ENCODE assay signal across 1 cellular context in the genomic region with DNA sequence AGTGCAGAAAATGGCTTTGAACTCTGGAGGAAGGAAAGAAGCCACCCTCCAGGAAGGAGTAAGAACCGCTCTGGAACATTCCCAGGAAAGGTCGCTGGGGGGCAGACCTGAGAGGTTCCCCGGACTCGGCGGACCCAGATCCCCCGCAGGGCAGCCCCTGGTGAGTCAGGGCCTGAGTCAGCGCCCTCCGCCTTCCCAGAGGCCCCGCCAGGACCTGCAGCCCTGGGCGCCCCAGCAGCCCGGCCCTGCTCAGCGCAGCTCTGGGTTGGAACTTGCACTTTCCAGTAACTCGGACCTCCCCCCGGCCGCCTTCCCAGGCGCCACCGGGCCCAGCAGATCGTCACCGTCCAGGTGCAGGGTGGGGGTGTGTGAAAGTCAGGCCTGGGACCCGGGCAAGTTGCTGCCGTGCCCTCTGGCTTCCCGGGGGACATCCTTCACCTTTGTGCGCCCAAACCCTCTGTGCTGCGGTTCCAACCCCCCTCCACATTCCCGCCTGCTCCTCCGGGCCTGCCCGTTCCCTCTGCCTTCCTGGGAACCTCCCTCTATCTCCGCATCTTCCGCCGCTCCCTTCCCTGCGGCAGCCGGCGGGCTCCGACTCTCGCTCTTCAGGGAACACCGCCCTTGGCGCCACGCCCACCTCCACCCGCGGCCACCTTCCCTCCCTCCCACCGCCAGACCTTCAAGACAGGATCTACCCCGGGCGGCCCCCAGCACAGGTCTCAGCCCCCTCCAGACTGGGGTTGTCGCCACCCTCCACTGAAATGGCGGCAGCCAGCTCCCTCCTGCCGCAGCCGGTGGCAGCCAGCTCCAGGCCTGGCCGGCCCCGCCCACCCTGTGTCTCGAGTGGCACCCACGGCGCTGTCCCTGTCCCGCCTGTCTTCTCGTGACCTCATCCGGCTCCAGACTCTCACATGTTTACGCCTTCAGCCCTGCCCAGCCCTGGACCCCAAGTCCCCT.
A peak's percentile ranks its signal among the peaks of the same experiment; 100 is the strongest.
TF ChIP-seq lines count a peak whose summit lies in the region.

No MANE protein-coding gene starts in this region.

TF ChIP-seq in HepG2, 621 proteins besides CTCF, POLR2A, EP300 and RAD21 (continued from another document and continues in another):
- TF ChIP-seq, protein P1, sequence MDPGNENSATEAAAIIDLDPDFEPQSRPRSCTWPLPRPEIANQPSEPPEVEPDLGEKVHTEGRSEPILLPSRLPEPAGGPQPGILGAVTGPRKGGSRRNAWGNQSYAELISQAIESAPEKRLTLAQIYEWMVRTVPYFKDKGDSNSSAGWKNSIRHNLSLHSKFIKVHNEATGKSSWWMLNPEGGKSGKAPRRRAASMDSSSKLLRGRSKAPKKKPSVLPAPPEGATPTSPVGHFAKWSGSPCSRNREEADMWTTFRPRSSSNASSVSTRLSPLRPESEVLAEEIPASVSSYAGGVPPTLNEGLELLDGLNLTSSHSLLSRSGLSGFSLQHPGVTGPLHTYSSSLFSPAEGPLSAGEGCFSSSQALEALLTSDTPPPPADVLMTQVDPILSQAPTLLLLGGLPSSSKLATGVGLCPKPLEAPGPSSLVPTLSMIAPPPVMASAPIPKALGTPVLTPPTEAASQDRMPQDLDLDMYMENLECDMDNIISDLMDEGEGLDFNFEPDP (CRISPR knock-in tag; conservative IDR thresholded peaks at IDR 0.05), result no peak
- no peak for TF ChIP-seq IRX3 (CRISPR knock-in tag; IDR thresholded peaks at IDR 0.05; ENCODE audit: borderline replicate concordance, low read depth)
- TF ChIP-seq ZC3H4 (CRISPR knock-in tag; IDR thresholded peaks at IDR 0.05; ENCODE audit: borderline replicate concordance), result no peak
- peak; percentile 21 for TF ChIP-seq AGO2 (optimal IDR thresholded peaks at IDR 0.05; ENCODE audit: low read depth, low read length)
- TF ChIP-seq ZNF124 (CRISPR knock-in tag; IDR thresholded peaks at IDR 0.05), result peak; percentile 82; the same call in 1 of the 2 replicates
- no peak for TF ChIP-seq SNRNP70 (IDR thresholded peaks at IDR 0.05; ENCODE audit: low read depth, low read length)
- TF ChIP-seq, protein P2, sequence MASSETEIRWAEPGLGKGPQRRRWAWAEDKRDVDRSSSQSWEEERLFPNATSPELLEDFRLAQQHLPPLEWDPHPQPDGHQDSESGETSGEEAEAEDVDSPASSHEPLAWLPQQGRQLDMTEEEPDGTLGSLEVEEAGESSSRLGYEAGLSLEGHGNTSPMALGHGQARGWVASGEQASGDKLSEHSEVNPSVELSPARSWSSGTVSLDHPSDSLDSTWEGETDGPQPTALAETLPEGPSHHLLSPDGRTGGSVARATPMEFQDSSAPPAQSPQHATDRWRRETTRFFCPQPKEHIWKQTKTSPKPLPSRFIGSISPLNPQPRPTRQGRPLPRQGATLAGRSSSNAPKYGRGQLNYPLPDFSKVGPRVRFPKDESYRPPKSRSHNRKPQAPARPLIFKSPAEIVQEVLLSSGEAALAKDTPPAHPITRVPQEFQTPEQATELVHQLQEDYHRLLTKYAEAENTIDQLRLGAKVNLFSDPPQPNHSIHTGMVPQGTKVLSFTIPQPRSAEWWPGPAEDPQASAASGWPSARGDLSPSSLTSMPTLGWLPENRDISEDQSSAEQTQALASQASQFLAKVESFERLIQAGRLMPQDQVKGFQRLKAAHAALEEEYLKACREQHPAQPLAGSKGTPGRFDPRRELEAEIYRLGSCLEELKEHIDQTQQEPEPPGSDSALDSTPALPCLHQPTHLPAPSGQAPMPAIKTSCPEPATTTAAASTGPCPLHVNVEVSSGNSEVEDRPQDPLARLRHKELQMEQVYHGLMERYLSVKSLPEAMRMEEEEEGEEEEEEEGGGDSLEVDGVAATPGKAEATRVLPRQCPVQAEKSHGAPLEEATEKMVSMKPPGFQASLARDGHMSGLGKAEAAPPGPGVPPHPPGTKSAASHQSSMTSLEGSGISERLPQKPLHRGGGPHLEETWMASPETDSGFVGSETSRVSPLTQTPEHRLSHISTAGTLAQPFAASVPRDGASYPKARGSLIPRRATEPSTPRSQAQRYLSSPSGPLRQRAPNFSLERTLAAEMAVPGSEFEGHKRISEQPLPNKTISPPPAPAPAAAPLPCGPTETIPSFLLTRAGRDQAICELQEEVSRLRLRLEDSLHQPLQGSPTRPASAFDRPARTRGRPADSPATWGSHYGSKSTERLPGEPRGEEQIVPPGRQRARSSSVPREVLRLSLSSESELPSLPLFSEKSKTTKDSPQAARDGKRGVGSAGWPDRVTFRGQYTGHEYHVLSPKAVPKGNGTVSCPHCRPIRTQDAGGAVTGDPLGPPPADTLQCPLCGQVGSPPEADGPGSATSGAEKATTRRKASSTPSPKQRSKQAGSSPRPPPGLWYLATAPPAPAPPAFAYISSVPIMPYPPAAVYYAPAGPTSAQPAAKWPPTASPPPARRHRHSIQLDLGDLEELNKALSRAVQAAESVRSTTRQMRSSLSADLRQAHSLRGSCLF (CRISPR knock-in tag; IDR thresholded peaks at IDR 0.05; ENCODE audit: borderline replicate concordance), result no peak
- no peak for TF ChIP-seq ZNF468 (CRISPR knock-in tag; IDR thresholded peaks at IDR 0.05)
- TF ChIP-seq, protein P3, sequence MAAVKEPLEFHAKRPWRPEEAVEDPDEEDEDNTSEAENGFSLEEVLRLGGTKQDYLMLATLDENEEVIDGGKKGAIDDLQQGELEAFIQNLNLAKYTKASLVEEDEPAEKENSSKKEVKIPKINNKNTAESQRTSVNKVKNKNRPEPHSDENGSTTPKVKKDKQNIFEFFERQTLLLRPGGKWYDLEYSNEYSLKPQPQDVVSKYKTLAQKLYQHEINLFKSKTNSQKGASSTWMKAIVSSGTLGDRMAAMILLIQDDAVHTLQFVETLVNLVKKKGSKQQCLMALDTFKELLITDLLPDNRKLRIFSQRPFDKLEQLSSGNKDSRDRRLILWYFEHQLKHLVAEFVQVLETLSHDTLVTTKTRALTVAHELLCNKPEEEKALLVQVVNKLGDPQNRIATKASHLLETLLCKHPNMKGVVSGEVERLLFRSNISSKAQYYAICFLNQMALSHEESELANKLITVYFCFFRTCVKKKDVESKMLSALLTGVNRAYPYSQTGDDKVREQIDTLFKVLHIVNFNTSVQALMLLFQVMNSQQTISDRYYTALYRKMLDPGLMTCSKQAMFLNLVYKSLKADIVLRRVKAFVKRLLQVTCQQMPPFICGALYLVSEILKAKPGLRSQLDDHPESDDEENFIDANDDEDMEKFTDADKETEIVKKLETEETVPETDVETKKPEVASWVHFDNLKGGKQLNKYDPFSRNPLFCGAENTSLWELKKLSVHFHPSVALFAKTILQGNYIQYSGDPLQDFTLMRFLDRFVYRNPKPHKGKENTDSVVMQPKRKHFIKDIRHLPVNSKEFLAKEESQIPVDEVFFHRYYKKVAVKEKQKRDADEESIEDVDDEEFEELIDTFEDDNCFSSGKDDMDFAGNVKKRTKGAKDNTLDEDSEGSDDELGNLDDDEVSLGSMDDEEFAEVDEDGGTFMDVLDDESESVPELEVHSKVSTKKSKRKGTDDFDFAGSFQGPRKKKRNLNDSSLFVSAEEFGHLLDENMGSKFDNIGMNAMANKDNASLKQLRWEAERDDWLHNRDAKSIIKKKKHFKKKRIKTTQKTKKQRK (IDR thresholded peaks at IDR 0.05; ENCODE audit: low read length), result no peak
- no peak for TF ChIP-seq HMGA1 (CRISPR knock-in tag; conservative IDR thresholded peaks at IDR 0.05)
- TF ChIP-seq XRCC5 (optimal IDR thresholded peaks at IDR 0.05; ENCODE audit: low read length), result peak; percentile 92
- no peak for TF ChIP-seq ZNF780A (CRISPR knock-in tag; IDR thresholded peaks at IDR 0.05)
- TF ChIP-seq ARNT2 (CRISPR knock-in tag; IDR thresholded peaks at IDR 0.05; ENCODE audit: low read depth), result peak; percentile 83
- TF ChIP-seq REXO4 (CRISPR knock-in tag; IDR thresholded peaks at IDR 0.05; ENCODE audit: borderline replicate concordance), result no peak
- TF ChIP-seq KDM1A (CRISPR knock-in tag; IDR thresholded peaks at IDR 0.05), result no peak
- TF ChIP-seq, protein P4, sequence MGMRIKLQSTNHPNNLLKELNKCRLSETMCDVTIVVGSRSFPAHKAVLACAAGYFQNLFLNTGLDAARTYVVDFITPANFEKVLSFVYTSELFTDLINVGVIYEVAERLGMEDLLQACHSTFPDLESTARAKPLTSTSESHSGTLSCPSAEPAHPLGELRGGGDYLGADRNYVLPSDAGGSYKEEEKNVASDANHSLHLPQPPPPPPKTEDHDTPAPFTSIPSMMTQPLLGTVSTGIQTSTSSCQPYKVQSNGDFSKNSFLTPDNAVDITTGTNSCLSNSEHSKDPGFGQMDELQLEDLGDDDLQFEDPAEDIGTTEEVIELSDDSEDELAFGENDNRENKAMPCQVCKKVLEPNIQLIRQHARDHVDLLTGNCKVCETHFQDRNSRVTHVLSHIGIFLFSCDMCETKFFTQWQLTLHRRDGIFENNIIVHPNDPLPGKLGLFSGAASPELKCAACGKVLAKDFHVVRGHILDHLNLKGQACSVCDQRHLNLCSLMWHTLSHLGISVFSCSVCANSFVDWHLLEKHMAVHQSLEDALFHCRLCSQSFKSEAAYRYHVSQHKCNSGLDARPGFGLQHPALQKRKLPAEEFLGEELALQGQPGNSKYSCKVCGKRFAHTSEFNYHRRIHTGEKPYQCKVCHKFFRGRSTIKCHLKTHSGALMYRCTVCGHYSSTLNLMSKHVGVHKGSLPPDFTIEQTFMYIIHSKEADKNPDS (CRISPR knock-in tag; IDR thresholded peaks at IDR 0.05), result no peak
- TF ChIP-seq, protein P5, sequence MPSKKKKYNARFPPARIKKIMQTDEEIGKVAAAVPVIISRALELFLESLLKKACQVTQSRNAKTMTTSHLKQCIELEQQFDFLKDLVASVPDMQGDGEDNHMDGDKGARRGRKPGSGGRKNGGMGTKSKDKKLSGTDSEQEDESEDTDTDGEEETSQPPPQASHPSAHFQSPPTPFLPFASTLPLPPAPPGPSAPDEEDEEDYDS (CRISPR knock-in tag; IDR thresholded peaks at IDR 0.05), result 0 out of 2 replicates have a peak, but pooled peaks have one; percentile 18
- TF ChIP-seq RARG (CRISPR knock-in tag; IDR thresholded peaks at IDR 0.05; ENCODE audit: low read depth), result no peak
- TF ChIP-seq, protein P6, sequence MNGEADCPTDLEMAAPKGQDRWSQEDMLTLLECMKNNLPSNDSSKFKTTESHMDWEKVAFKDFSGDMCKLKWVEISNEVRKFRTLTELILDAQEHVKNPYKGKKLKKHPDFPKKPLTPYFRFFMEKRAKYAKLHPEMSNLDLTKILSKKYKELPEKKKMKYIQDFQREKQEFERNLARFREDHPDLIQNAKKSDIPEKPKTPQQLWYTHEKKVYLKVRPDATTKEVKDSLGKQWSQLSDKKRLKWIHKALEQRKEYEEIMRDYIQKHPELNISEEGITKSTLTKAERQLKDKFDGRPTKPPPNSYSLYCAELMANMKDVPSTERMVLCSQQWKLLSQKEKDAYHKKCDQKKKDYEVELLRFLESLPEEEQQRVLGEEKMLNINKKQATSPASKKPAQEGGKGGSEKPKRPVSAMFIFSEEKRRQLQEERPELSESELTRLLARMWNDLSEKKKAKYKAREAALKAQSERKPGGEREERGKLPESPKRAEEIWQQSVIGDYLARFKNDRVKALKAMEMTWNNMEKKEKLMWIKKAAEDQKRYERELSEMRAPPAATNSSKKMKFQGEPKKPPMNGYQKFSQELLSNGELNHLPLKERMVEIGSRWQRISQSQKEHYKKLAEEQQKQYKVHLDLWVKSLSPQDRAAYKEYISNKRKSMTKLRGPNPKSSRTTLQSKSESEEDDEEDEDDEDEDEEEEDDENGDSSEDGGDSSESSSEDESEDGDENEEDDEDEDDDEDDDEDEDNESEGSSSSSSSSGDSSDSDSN (CRISPR knock-in tag; IDR thresholded peaks at IDR 0.05), result peak; percentile 98
- peak; percentile 92 for TF ChIP-seq SRSF1 (optimal IDR thresholded peaks at IDR 0.05; ENCODE audit: low read depth, low read length)
- no peak for TF ChIP-seq SP1 (IDR thresholded peaks at IDR 0.05)
- TF ChIP-seq SP1 (CRISPR knock-in tag; IDR thresholded peaks at IDR 0.05), result no peak; the same call in 1 of the 2 replicates
- TF ChIP-seq MXD4 (CRISPR knock-in tag; IDR thresholded peaks at IDR 0.05), result no peak
- TF ChIP-seq ARNTL (CRISPR knock-in tag; IDR thresholded peaks at IDR 0.05), result no peak
- TF ChIP-seq, protein P7, sequence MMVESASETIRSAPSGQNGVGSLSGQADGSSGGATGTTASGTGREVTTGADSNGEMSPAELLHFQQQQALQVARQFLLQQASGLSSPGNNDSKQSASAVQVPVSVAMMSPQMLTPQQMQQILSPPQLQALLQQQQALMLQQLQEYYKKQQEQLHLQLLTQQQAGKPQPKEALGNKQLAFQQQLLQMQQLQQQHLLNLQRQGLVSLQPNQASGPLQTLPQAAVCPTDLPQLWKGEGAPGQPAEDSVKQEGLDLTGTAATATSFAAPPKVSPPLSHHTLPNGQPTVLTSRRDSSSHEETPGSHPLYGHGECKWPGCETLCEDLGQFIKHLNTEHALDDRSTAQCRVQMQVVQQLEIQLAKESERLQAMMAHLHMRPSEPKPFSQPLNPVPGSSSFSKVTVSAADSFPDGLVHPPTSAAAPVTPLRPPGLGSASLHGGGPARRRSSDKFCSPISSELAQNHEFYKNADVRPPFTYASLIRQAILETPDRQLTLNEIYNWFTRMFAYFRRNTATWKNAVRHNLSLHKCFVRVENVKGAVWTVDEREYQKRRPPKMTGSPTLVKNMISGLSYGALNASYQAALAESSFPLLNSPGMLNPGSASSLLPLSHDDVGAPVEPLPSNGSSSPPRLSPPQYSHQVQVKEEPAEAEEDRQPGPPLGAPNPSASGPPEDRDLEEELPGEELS (CRISPR knock-in tag; IDR thresholded peaks at IDR 0.05), result peak; percentile 58; the same call in 1 of the 2 replicates
- TF ChIP-seq ZFAT (CRISPR knock-in tag; conservative IDR thresholded peaks at IDR 0.05), result no peak
- TF ChIP-seq SRSF4 (IDR thresholded peaks at IDR 0.05; ENCODE audit: low read depth, low read length, poor library complexity, severe bottlenecking), result no peak
- TF ChIP-seq WIZ (CRISPR knock-in tag; IDR thresholded peaks at IDR 0.05), result no peak
- peak; percentile 68 to 80 for TF ChIP-seq MAFK (conservative IDR thresholded peaks at IDR 0.05 in 1 of 2, IDR thresholded peaks at IDR 0.05 in 1 of 2; ENCODE audit: low read length in 2 of 2)
- no peak for TF ChIP-seq ZNF546 (CRISPR knock-in tag; conservative IDR thresholded peaks at IDR 0.05)
- TF ChIP-seq, protein P8, sequence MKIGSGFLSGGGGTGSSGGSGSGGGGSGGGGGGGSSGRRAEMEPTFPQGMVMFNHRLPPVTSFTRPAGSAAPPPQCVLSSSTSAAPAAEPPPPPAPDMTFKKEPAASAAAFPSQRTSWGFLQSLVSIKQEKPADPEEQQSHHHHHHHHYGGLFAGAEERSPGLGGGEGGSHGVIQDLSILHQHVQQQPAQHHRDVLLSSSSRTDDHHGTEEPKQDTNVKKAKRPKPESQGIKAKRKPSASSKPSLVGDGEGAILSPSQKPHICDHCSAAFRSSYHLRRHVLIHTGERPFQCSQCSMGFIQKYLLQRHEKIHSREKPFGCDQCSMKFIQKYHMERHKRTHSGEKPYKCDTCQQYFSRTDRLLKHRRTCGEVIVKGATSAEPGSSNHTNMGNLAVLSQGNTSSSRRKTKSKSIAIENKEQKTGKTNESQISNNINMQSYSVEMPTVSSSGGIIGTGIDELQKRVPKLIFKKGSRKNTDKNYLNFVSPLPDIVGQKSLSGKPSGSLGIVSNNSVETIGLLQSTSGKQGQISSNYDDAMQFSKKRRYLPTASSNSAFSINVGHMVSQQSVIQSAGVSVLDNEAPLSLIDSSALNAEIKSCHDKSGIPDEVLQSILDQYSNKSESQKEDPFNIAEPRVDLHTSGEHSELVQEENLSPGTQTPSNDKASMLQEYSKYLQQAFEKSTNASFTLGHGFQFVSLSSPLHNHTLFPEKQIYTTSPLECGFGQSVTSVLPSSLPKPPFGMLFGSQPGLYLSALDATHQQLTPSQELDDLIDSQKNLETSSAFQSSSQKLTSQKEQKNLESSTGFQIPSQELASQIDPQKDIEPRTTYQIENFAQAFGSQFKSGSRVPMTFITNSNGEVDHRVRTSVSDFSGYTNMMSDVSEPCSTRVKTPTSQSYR (CRISPR knock-in tag; IDR thresholded peaks at IDR 0.05; ENCODE audit: borderline replicate concordance), result peak; percentile 67; the same call in 1 of the 2 replicates
